Comparison of ENCODE assay signal across 10 cellular contexts in genomic region chr15:51620647-51621046, GRCh38. TPM values are rescaled to one million over a fixed set of nuclear protein-coding genes. Genes with fewer than 3 reads are reported as not detected.
DNase-seq lines count a peak whose midpoint lies in the region; FAIRE-seq and TF ChIP-seq lines count a peak whose summit lies in the region.
"Had no signal": no experiment of that assay in that cellular context is flagged by ENCODE, and none has a peak within 500 bp of the region (broad histone marks: within the 10 kb centered on the region; RNA-seq: fewer than 3 reads in every experiment).

No MANE protein-coding gene starts in this region.

- no peaks in the 10 kb centered on the region for H3K36me3 Mint-ChIP-seq in activated T-helper 2 cell treated with anti-CD3 and anti-CD28 coated beads, Interferon-gamma antibody, Interleukin-2, Interleukin-4, amounts not matched to agents 10 μg/mL and 5 μg/mL and 100 μg/mL, durations not matched to agents 14 hours and 24 hours and 36 hours (ENCODE audit: low read depth)
- H3K36me3 Mint-ChIP-seq in neural progenitor cell: peaks cover 6% of the 10 kb centered on the region

- H3K9me3 ChIP-seq in neural progenitor cell (ENCODE audit: low read depth): no peaks in the 10 kb centered on the region
- no peaks in the 10 kb centered on the region for H3K9me3 ChIP-seq in stomach

- H3K36me3 ChIP-seq in neural progenitor cell: no peaks in the 10 kb centered on the region
- no peaks in the 10 kb centered on the region for H3K36me3 ChIP-seq in stomach

- H3K79me2 ChIP-seq in neural progenitor cell (ENCODE audit: low read depth): peaks cover 60% of the 10 kb centered on the region

- H3F3A ChIP-seq in neural progenitor cell (ENCODE audit: low read depth): peaks cover 14% of the 10 kb centered on the region

- TF ChIP-seq CTCF in HL-60 (IDR thresholded peaks at IDR 0.05; ENCODE audit: insufficient read depth, low read length) (no peak), neural progenitor cell (IDR thresholded peaks at IDR 0.05) (no peak), stomach (IDR thresholded peaks at IDR 0.05) (no peak)

- DNase-seq in GM18507 (ENCODE audit: extremely low spot score, insufficient read length, low read depth): no peak
- peak in 1 of 2 experiments; percentile 39 for DNase-seq in HL-60 (ENCODE audit: low read depth in 1 of 2, low spot score in 1 of 2)
- DNase-seq in activated T-helper 2 cell treated with anti-CD3 and anti-CD28 coated beads, Interferon-gamma antibody, Interleukin-2, Interleukin-4, amounts not matched to agents 10 μg/mL and 5 μg/mL and 100 μg/mL, durations not matched to agents 14 hours and 24 hours and 36 hours (ENCODE audit: low spot score): no peak
- no peak for DNase-seq in neural progenitor cell (ENCODE audit: low spot score)
- DNase-seq in SKM-1 (lab: John Stamatoyannopoulos, UW; ENCODE audit: unreplicated experiment): no peak
- no peak for DNase-seq in stomach
- DNase-seq in iPS-NIHi7 (ENCODE audit: extremely low spot score): no peak
- no peak for DNase-seq in COLO829 (ENCODE audit: low spot score)
- DNase-seq: SHP77 treated with DMSO at 0.1 percent for 48 hours had no signal

- no peak for TF ChIP-seq EP300 in stomach (IDR thresholded peaks at IDR 0.05)

- no peak overlapping the region for H2AFZ ChIP-seq in neural progenitor cell (replicated peaks)

- intact Hi-C loops in activated T-helper 2 cell treated with anti-CD3 and anti-CD28 coated beads, Interferon-gamma antibody, Interleukin-2, Interleukin-4, amounts not matched to agents 10 μg/mL and 5 μg/mL and 100 μg/mL, durations not matched to agents 14 hours and 24 hours and 36 hours (cut with micrococcal nuclease): no loop called here
- intact Hi-C loops in stomach (cut with DNase I; ENCODE audit: low total_unique reads): no loop called here

- H3K9ac ChIP-seq in neural progenitor cell: peak overlapping the region; percentile 23

- no peaks in the 10 kb centered on the region for H3K9me3 Mint-ChIP-seq in activated T-helper 2 cell treated with anti-CD3 and anti-CD28 coated beads, Interferon-gamma antibody, Interleukin-2, Interleukin-4, amounts not matched to agents 10 μg/mL and 5 μg/mL and 100 μg/mL, durations not matched to agents 14 hours and 24 hours and 36 hours
- H3K9me3 Mint-ChIP-seq in neural progenitor cell: no peaks in the 10 kb centered on the region

- 51 to 72% (median 59%) methylated on average over 4 of the region's 4 CpGs for WGBS in stomach, 5 donors

- H3K4me2 ChIP-seq in neural progenitor cell: peak overlapping the region; percentile 97

- peak overlapping the region; percentile 40 for H3K4me3 Mint-ChIP-seq in activated T-helper 2 cell treated with anti-CD3 and anti-CD28 coated beads, Interferon-gamma antibody, Interleukin-2, Interleukin-4, amounts not matched to agents 10 μg/mL and 5 μg/mL and 100 μg/mL, durations not matched to agents 14 hours and 24 hours and 36 hours (ENCODE audit: low read depth)
- peak overlapping the region; percentile 98 for H3K4me3 Mint-ChIP-seq in neural progenitor cell

- H3K27me3 Mint-ChIP-seq in activated T-helper 2 cell treated with anti-CD3 and anti-CD28 coated beads, Interferon-gamma antibody, Interleukin-2, Interleukin-4, amounts not matched to agents 10 μg/mL and 5 μg/mL and 100 μg/mL, durations not matched to agents 14 hours and 24 hours and 36 hours (ENCODE audit: low read depth): peaks cover 53% of the 10 kb centered on the region
- H3K27me3 Mint-ChIP-seq in neural progenitor cell (ENCODE audit: insufficient read depth, low read depth): peaks cover 3% of the 10 kb centered on the region

- H3K4me1 ChIP-seq in neural progenitor cell: peaks cover 16% of the 10 kb centered on the region
- peaks cover 19 to 43% (median 29%) of the 10 kb centered on the region in 4 donors for H3K4me1 ChIP-seq in stomach

- peak overlapping the region; percentile 81 for H3K4me3 ChIP-seq in HL-60 (replicated peaks; ENCODE audit: insufficient read depth, low read length)
- H3K4me3 ChIP-seq in neural progenitor cell: peak overlapping the region; percentile 96
- no peak overlapping the region for H3K4me3 ChIP-seq in stomach

- peaks cover 11% of the 10 kb centered on the region for H3K4me1 Mint-ChIP-seq in activated T-helper 2 cell treated with anti-CD3 and anti-CD28 coated beads, Interferon-gamma antibody, Interleukin-2, Interleukin-4, amounts not matched to agents 10 μg/mL and 5 μg/mL and 100 μg/mL, durations not matched to agents 14 hours and 24 hours and 36 hours (ENCODE audit: low read depth)
- peaks cover 24% of the 10 kb centered on the region for H3K4me1 Mint-ChIP-seq in neural progenitor cell

- TF ChIP-seq POLR2A in stomach (IDR thresholded peaks at IDR 0.05): no peak

- no peaks in the 10 kb centered on the region for H3K27me3 ChIP-seq in HL-60 (ENCODE audit: insufficient read depth, poor library complexity, severe bottlenecking)
- H3K27me3 ChIP-seq in neural progenitor cell: peaks cover 14% of the 10 kb centered on the region
- H3K27me3 ChIP-seq in stomach: no peaks in the 10 kb centered on the region

- H3K27ac Mint-ChIP-seq in activated T-helper 2 cell treated with anti-CD3 and anti-CD28 coated beads, Interferon-gamma antibody, Interleukin-2, Interleukin-4, amounts not matched to agents 10 μg/mL and 5 μg/mL and 100 μg/mL, durations not matched to agents 14 hours and 24 hours and 36 hours: no peak overlapping the region
- peak overlapping the region; percentile 48 for H3K27ac Mint-ChIP-seq in neural progenitor cell

- FAIRE-seq in GM18507 (lab: Jason Lieb, UNC): peak; percentile 62
- FAIRE-seq: endometrium had no signal

- H3K27ac ChIP-seq in HL-60 (replicated peaks) (peak overlapping the region; percentile 98), neural progenitor cell (no peak overlapping the region), stomach (no peak overlapping the region)

- H4K20me1 ChIP-seq in neural progenitor cell (ENCODE audit: low read depth): no peaks in the 10 kb centered on the region

RNA-seq across cellular contexts. Expression of gene DMXL2, which starts 1.9 kb away (rescaled TPM):
- 2.6 and 3.2 TPM in 2 replicates for total RNA-seq in activated T-helper 2 cell treated with anti-CD3 and anti-CD28 coated beads, Interferon-gamma antibody, Interleukin-2, Interleukin-4, amounts not matched to agents 10 μg/mL and 5 μg/mL and 100 μg/mL, durations not matched to agents 14 hours and 24 hours and 36 hours
- total RNA-seq in neural progenitor cell (ENCODE audit: low replicate concordance): 78.4 and 124 TPM in 2 replicates
- total RNA-seq in stomach: 10 to 100 TPM; 21.0 to 78.4 (median 42.5) TPM
- 10 to 100 TPM in 1 of 3 donors, 1 to 10 TPM in 2; 4.9 to 14.6 (median 6.0) TPM for polyA plus RNA-seq in stomach

Comparison
In these comparisons a context has a peak if more than half of its experiments do, and no peak if none do; other contexts are left out.
1. H3K4me3 ChIP-seq: peak in HL-60 (single experiment) and neural progenitor cell (single experiment); none in stomach (0 of 4).